14 cellular contexts compared by ENCODE assay signal in the genomic region with DNA sequence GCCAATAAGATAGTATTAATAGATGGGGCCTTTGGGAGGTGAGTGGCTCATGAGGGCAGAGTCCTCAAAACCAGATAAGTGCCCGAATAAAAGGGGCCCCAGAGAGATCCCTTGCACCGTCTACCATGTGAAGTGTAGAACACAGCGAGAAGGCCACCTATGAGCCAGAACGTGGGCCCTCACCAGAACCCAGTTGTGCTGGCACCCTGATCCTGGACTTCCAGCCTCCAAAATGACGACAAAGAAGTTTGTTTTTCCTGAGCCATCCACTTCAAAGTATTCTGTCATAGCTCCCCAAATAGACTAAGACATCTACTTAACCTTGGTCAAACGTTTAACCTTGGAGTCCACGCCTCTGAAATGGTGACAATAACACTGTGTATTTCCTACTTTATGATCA.
A peak's percentile ranks its signal among the peaks of the same experiment; 100 is the strongest.
DNase-seq lines count a peak whose midpoint lies in the region; ATAC-seq and TF ChIP-seq lines count a peak whose summit lies in the region.
"Had no signal": no experiment of that assay in that cellular context is flagged by ENCODE, and none has a peak within 500 bp of the region (broad histone marks: within the 10 kb centered on the region; RNA-seq: fewer than 3 reads in every experiment).

No MANE protein-coding gene starts in this region.

- no peaks in the 10 kb centered on the region for H3K79me2 ChIP-seq in trophoblast cell (ENCODE audit: control insufficient read depth, insufficient read depth, low read length, poor library complexity)

- no peak overlapping the region for H3K18ac ChIP-seq in trophoblast cell (ENCODE audit: low read length)

- no peak overlapping the region for H2BK5ac ChIP-seq in trophoblast cell (ENCODE audit: low read depth, low read length, poor library complexity)

- no peaks in the 10 kb centered on the region for H3K27me3 ChIP-seq in brain microvascular endothelial cell (replicated peaks)
- no peaks in the 10 kb centered on the region for H3K27me3 ChIP-seq in trophoblast cell (ENCODE audit: insufficient read depth, low read length)
- H3K27me3 ChIP-seq: BE2C had no signal

- in situ Hi-C loops in brain microvascular endothelial cell (cut with HindIII; ENCODE audit: low pct_ligation_motif_present, low sequenced_read_pairs): no loop called here

- no peak overlapping the region for H4K8ac ChIP-seq in trophoblast cell (ENCODE audit: low read depth, low read length)

- H3K4me3 ChIP-seq in brain microvascular endothelial cell (ENCODE audit: low read depth, low read length): no peak overlapping the region
- no peak overlapping the region for H3K4me3 ChIP-seq in trophoblast cell (ENCODE audit: low read depth, low read length)
- no peak overlapping the region for H3K4me3 ChIP-seq in mucosa of descending colon

- H3K36me3 ChIP-seq in brain microvascular endothelial cell (replicated peaks): no peaks in the 10 kb centered on the region
- no peaks in the 10 kb centered on the region for H3K36me3 ChIP-seq in trophoblast cell (ENCODE audit: control insufficient read depth in 1 of 2, insufficient read depth in 2 of 2, low read length in 2 of 2)
- no peaks in the 10 kb centered on the region for H3K36me3 ChIP-seq in mucosa of descending colon (ENCODE audit: low read depth)
- H3K36me3 ChIP-seq: BE2C had no signal

- H3K27ac ChIP-seq in brain microvascular endothelial cell (peak overlapping the region; percentile 98), trophoblast cell (ENCODE audit: low read depth, low read length) (no peak overlapping the region)

- peaks cover 19 to 38% of the 10 kb centered on the region in 2 experiments for H3K4me1 ChIP-seq in trophoblast cell (ENCODE audit: control insufficient read depth in 1 of 2, insufficient read depth in 2 of 2, low read length in 2 of 2)
- H3K4me1 ChIP-seq in mucosa of descending colon (ENCODE audit: low read depth): no peaks in the 10 kb centered on the region
- H3K4me1 ChIP-seq: BE2C had no signal

- H3K4ac ChIP-seq in trophoblast cell (ENCODE audit: low read depth, low read length): no peak overlapping the region

- DNase-seq in RKO (ENCODE audit: low spot score): peak; percentile 78
- DNase-seq in brain microvascular endothelial cell: no peak
- DNase-seq in trophoblast cell: peak in 1 of 2 donors; percentile 15
- DNase-seq in mucosa of descending colon: no peak
- DNase-seq in CD1c-positive myeloid dendritic cell (ENCODE audit: extremely low spot score): no peak
- DNase-seq in stimulated activated naive CD4-positive, alpha-beta T cell treated with Interleukin-2 at 50 U/mL for 16 hours (lab: John Stamatoyannopoulos, UW): no peak
- DNase-seq: C1 segment of cervical spinal cord; CD4-positive, alpha-beta T cell; DMS153; DMS79 treated with DMSO at 0.1 percent for 48 hours; GF-D8; GOT3; H7 had no signal

- peak overlapping the region; percentile 31 for H2AK5ac ChIP-seq in trophoblast cell (ENCODE audit: low read length)

- WGBS in trophoblast cell (ENCODE audit: extremely low coverage, insufficient coverage, insufficient read length): no CpG with 5 or more reads among the region's 7 CpGs

- no peak for ATAC-seq in mucosa of descending colon

- peak overlapping the region; percentile 28 for H3K14ac ChIP-seq in trophoblast cell (ENCODE audit: low read length)

- H2BK120ac ChIP-seq in trophoblast cell (ENCODE audit: insufficient read depth, low read length, poor library complexity): no peak overlapping the region

- no peak overlapping the region for H3K4me2 ChIP-seq in trophoblast cell (ENCODE audit: low read length)

- H3K9me3 ChIP-seq in trophoblast cell (ENCODE audit: insufficient read depth, low read depth, low read length) (no peaks in the 10 kb centered on the region), mucosa of descending colon (no peaks in the 10 kb centered on the region)
- H3K9me3 ChIP-seq: BE2C had no signal

- no peak overlapping the region for H4K12ac ChIP-seq in trophoblast cell (ENCODE audit: low read depth, low read length)

- H3K23ac ChIP-seq in trophoblast cell (ENCODE audit: low read length): no peak overlapping the region

- peak overlapping the region; percentile 74 for H4K91ac ChIP-seq in trophoblast cell (ENCODE audit: low read depth, low read length)

- intact Hi-C loops in mucosa of descending colon (cut with DNase I, micrococcal nuclease): no loop called here

- peaks cover 28% of the 10 kb centered on the region for H3K79me1 ChIP-seq in trophoblast cell (ENCODE audit: low read length)

- no peak overlapping the region for H2AFZ ChIP-seq in trophoblast cell (ENCODE audit: insufficient read depth, low read length, poor library complexity)

- no peak overlapping the region for H3K9ac ChIP-seq in trophoblast cell (ENCODE audit: low read length)

- TF ChIP-seq CTCF in brain microvascular endothelial cell (IDR thresholded peaks at IDR 0.05; ENCODE audit: low read depth, low read length, missing control alignments) (no peak), mucosa of descending colon (IDR thresholded peaks at IDR 0.05) (no peak)

- H2BK12ac ChIP-seq in trophoblast cell (ENCODE audit: low read length): peak overlapping the region; percentile 59
